In the genomic region with DNA sequence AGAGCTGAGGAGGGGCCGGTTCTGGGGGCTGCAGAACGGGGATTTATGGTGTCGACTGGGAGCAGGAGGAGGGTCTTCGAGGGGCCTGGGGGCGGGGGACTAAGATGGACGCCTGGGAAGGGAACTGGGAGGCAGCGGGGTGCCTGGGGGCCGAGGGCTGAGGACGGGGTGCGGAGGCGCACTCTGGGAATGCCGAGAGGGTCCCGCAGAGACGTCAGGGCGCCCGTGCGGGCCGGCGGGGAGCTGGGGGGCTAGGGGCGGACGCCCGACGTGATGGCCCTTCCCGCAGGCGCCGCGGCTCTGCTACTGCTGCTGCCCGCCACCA, we compare ENCODE assay signal across 8 cellular contexts. TPM values are rescaled to one million over a fixed set of nuclear protein-coding genes. Genes with fewer than 3 reads are reported as not detected.
DNase-seq lines count a peak whose midpoint lies in the region; ATAC-seq, FAIRE-seq and TF ChIP-seq lines count a peak whose summit lies in the region.

No MANE protein-coding gene starts in this region.

- peak; percentile 2 for ATAC-seq in gastroesophageal sphincter

- peak in 1 of 2 donors; percentile 22 for TF ChIP-seq POLR2A in gastroesophageal sphincter (IDR thresholded peaks at IDR 0.05)
- no peak for TF ChIP-seq POLR2A in GM12891 (IDR thresholded peaks at IDR 0.05; ENCODE audit: low read depth, low read length)

- H3K27me3 ChIP-seq in H7 (ENCODE audit: control insufficient read depth, insufficient read depth, low read length) (no peaks in the 10 kb centered on the region), gastroesophageal sphincter (no peaks in the 10 kb centered on the region)

- DNase-seq in H7 (peak; percentile 86), skeletal muscle cell (ENCODE audit: low read depth) (no peak), GM12891 (ENCODE audit: insufficient read length, low spot score) (no peak), NCI-H1048 (lab: John Stamatoyannopoulos, UW) (no peak), occipital lobe (lab: John Stamatoyannopoulos, UW) (no peak), SW480 (ENCODE audit: low spot score) (no peak)

- no peak for FAIRE-seq in GM12891 (lab: Jason Lieb, UNC)

- H3K36me3 ChIP-seq in H7 (replicated peaks; ENCODE audit: control insufficient read depth, insufficient read depth, low read length) (peaks cover 3% of the 10 kb centered on the region), gastroesophageal sphincter (peaks cover 0 to 51% of the 10 kb centered on the region in 2 donors)

- H3K27ac ChIP-seq in VCaP (peak overlapping the region; percentile 100), gastroesophageal sphincter (peak overlapping the region; percentile 44 to 84 (median 78))

- no peak for TF ChIP-seq CTCF in VCaP (conservative IDR thresholded peaks at IDR 0.05)
- no peak for TF ChIP-seq CTCF in gastroesophageal sphincter (IDR thresholded peaks at IDR 0.05)

- no peak for TF ChIP-seq EP300 in gastroesophageal sphincter (IDR thresholded peaks at IDR 0.05)

- H3K4me3 ChIP-seq in H7 (ENCODE audit: insufficient read depth, low read depth, low read length): peak overlapping the region; percentile 87
- peak overlapping the region; percentile 36 to 56 for H3K4me3 ChIP-seq in gastroesophageal sphincter
- H3K4me3 ChIP-seq in skeletal muscle cell (ENCODE audit: low read depth, low read length): peak overlapping the region; percentile 56

- peaks cover 7 to 65% (median 31%) of the 10 kb centered on the region in 3 donors for H3K4me1 ChIP-seq in gastroesophageal sphincter

- 0% methylated on average over 6 to 12 of the region's 28 CpGs for WGBS in gastroesophageal sphincter (ENCODE audit: low coverage in 1 of 2), 2 donors

- H3K9me3 ChIP-seq in gastroesophageal sphincter: no peaks in the 10 kb centered on the region

TF ChIP-seq in GM12891, 5 proteins besides CTCF, POLR2A, EP300 and RAD21:
- no peak for TF ChIP-seq TAF1 (IDR thresholded peaks at IDR 0.05; ENCODE audit: low read depth, low read length)
- no peak for TF ChIP-seq POLR2AphosphoS5 (IDR thresholded peaks at IDR 0.05; ENCODE audit: low read depth, low read length)
- no peak for TF ChIP-seq PAX5 (IDR thresholded peaks at IDR 0.05; ENCODE audit: insufficient read depth, low read length, severe bottlenecking)
- no peak for TF ChIP-seq POU2F2 (IDR thresholded peaks at IDR 0.05; ENCODE audit: low read depth, low read length)
- no peak for TF ChIP-seq SPI1 (IDR thresholded peaks at IDR 0.05; ENCODE audit: low read depth, low read length)

RNA-seq across cellular contexts. Expression of a gene that starts 0.5 kb away (rescaled TPM):
- 31.9 and 45.2 TPM in 2 replicates for total RNA-seq in H7 (2014; rRNA removed; shearing (Covaris generic))
- total RNA-seq in gastroesophageal sphincter (10 to 100 TPM in 3 of 4 donors, 1 to 10 TPM in 1; 7.1 to 25.2 (median 18.3) TPM), occipital lobe (54.3 TPM)
- polyA plus RNA-seq in GM12891 (2012; ENCODE audit: low read depth, missing spikeins): 20.1 TPM

RNA-seq across cellular contexts. Expression of a gene that starts 5.3 kb away (rescaled TPM):
- 14.1 and 22.5 TPM in 2 replicates for total RNA-seq in H7 (2014; rRNA removed; shearing (Covaris generic))
- total RNA-seq in gastroesophageal sphincter (10 to 100 TPM; 13.6 to 19.1 (median 15.4) TPM), occipital lobe (4.7 TPM)
- 7.5 TPM for polyA plus RNA-seq in GM12891 (2012; ENCODE audit: low read depth, missing spikeins)

RNA-seq across cellular contexts. Expression of a gene that starts 9.7 kb away (rescaled TPM):
- total RNA-seq in H7 (2014; rRNA removed; shearing (Covaris generic)): 779 and 1,014 TPM in 2 replicates
- 100 to 1,000 TPM; 464 to 971 (median 566) TPM for total RNA-seq in gastroesophageal sphincter
- polyA plus RNA-seq in GM12891 (2012; ENCODE audit: low read depth, missing spikeins): 1,748 TPM
- total RNA-seq in occipital lobe: 180 TPM

RNA-seq across cellular contexts. Expression of a gene that starts 9.9 kb away (rescaled TPM):
- total RNA-seq in H7 (2014; rRNA removed; shearing (Covaris generic)): 89.9 and 93.3 TPM in 2 replicates
- total RNA-seq in gastroesophageal sphincter: 100 to 1,000 TPM in 1 of 4 donors, 10 to 100 TPM in 3; 83.9 to 114 (median 94.1) TPM
- 37.7 TPM for polyA plus RNA-seq in GM12891 (2012; ENCODE audit: low read depth, missing spikeins)
- 26.4 TPM for total RNA-seq in occipital lobe

RNA-seq across cellular contexts. Expression of a gene that starts 16.2 kb away (rescaled TPM):
- total RNA-seq in H7 (2014; rRNA removed; shearing (Covaris generic)): 162 and 186 TPM in 2 replicates
- total RNA-seq in gastroesophageal sphincter (100 to 1,000 TPM; 374 to 526 (median 407) TPM), occipital lobe (215 TPM)
- 78.4 TPM for polyA plus RNA-seq in GM12891 (2012; ENCODE audit: low read depth, missing spikeins)
